ENCODE assay signal across 26 cellular contexts in genomic region chr20:45848421-45848820, GRCh38. TPM values are rescaled to one million over a fixed set of nuclear protein-coding genes. Genes with fewer than 3 reads are reported as not detected.
"Had no signal": no experiment of that assay in that cellular context is flagged by ENCODE, and none has a peak within 500 bp of the region (broad histone marks: within the 10 kb centered on the region; RNA-seq: fewer than 3 reads in every experiment).

No MANE protein-coding gene starts in this region.

- ATAC-seq: body of pancreas, T-helper 17 cell had no signal

- H3K9me3 Mint-ChIP-seq: activated CD4-positive, alpha-beta memory T cell treated with anti-CD3 and anti-CD28 coated beads for 36 hours; activated CD4-positive, alpha-beta T cell treated with anti-CD3 and anti-CD28 coated beads, Interleukin-2, amount 10 ng/mL, durations not matched to agents 7 days and 5 days; activated T-helper 2 cell treated with anti-CD3 and anti-CD28 coated beads, Interferon-gamma antibody, Interleukin-2, Interleukin-4, amounts not matched to agents 10 μg/mL and 5 μg/mL and 100 μg/mL, durations not matched to agents 14 hours and 24 hours and 36 hours had no signal

- H3K27me3 Mint-ChIP-seq: activated CD4-positive, alpha-beta memory T cell treated with anti-CD3 and anti-CD28 coated beads for 36 hours; activated CD4-positive, alpha-beta T cell treated with anti-CD3 and anti-CD28 coated beads, Interleukin-2, amount 10 ng/mL, durations not matched to agents 7 days and 5 days; T-helper 17 cell had no signal

- H3K4me3 ChIP-seq: ascending aorta, body of pancreas, Peyer's patch had no signal

- H3K4me3 Mint-ChIP-seq: activated CD4-positive, alpha-beta memory T cell treated with anti-CD3 and anti-CD28 coated beads for 36 hours; activated CD4-positive, alpha-beta T cell treated with anti-CD3 and anti-CD28 coated beads, Interleukin-2, amount 10 ng/mL, durations not matched to agents 7 days and 5 days; T-helper 17 cell had no signal

- H3K27ac ChIP-seq: body of pancreas, Peyer's patch had no signal

- DNase-seq: activated CD4-positive, alpha-beta memory T cell treated with anti-CD3 and anti-CD28 coated beads for 36 hours; activated CD4-positive, alpha-beta T cell treated with anti-CD3 and anti-CD28 coated beads, Interleukin-2, amount 10 ng/mL, durations not matched to agents 7 days and 5 days; activated CD4-positive, CD25-positive, alpha-beta regulatory T cell; activated CD8-positive, alpha-beta memory T cell treated with anti-CD3 and anti-CD28 coated beads for 24 hours; activated gamma-delta T cell treated with Interleukin-2 at 50 U/mL for 16 hours; activated naive CD4-positive, alpha-beta T cell treated with anti-CD3 and anti-CD28 coated beads, Interleukin-2, amount 50 U/mL, for 16 hours; activated T-cell treated with anti-CD3 and anti-CD28 coated beads for 4 hours; activated T-cell treated with anti-CD3 and anti-CD28 coated beads, Interleukin-2, amount 50 U/mL, for 48 hours; amniotic stem cell; body of pancreas; central memory CD4-positive, alpha-beta T cell; Karpas-422; MM.1S; NCI-H1105 treated with DMSO at 0.1 percent for 48 hours; NCI-H1436 treated with DMSO at 0.1 percent for 48 hours; NCI-H187; NCI-H2081; NCI-H510A treated with DMSO at 0.1 percent for 48 hours; Peyer's patch; SHP77 treated with DMSO at 0.1 percent for 48 hours; T-helper 17 cell; T-helper 9 cell had no signal

- FAIRE-seq: bronchial epithelial cell, TTC549 had no signal

- H3K4me1 ChIP-seq: ascending aorta, body of pancreas, Peyer's patch had no signal

- H3K27ac Mint-ChIP-seq: activated CD4-positive, alpha-beta memory T cell treated with anti-CD3 and anti-CD28 coated beads for 36 hours; activated CD4-positive, alpha-beta T cell treated with anti-CD3 and anti-CD28 coated beads, Interleukin-2, amount 10 ng/mL, durations not matched to agents 7 days and 5 days; activated T-helper 2 cell treated with anti-CD3 and anti-CD28 coated beads, Interferon-gamma antibody, Interleukin-2, Interleukin-4, amounts not matched to agents 10 μg/mL and 5 μg/mL and 100 μg/mL, durations not matched to agents 14 hours and 24 hours and 36 hours had no signal

- H3K27me3 ChIP-seq: ascending aorta, body of pancreas, Peyer's patch had no signal

- H3K9me3 ChIP-seq: ascending aorta, body of pancreas, Peyer's patch had no signal

RNA-seq across cellular contexts. Expression of gene TNNC2, which starts 21.3 kb away (rescaled TPM):
- total RNA-seq: activated CD4-positive, alpha-beta memory T cell treated with anti-CD3 and anti-CD28 coated beads for 36 hours; activated CD4-positive, alpha-beta T cell treated with anti-CD3 and anti-CD28 coated beads, Interleukin-2, amount 10 ng/mL, durations not matched to agents 7 days and 5 days; activated T-helper 2 cell treated with anti-CD3 and anti-CD28 coated beads, Interferon-gamma antibody, Interleukin-2, Interleukin-4, amounts not matched to agents 10 μg/mL and 5 μg/mL and 100 μg/mL, durations not matched to agents 14 hours and 24 hours and 36 hours; ascending aorta; body of pancreas; bronchial epithelial cell had no signal
